In the genomic region with DNA sequence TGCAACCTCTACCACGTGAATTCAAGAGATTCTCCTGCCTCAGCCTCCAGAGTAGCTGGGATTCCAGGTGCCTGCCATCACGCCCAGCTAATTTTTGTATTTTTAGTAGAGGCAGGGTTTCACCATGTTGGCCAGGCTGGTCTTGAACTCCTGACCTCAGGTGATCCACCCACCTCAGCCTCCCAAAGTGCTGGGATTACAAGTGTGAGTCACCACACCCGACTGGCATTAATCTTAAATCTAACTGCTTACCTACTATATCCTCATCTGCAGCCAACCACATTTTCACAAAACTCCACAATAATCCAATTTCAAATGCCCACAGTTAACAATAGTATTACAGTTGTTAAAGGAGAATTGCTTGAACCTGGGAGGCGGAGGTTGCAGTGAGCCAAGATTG, we compare ENCODE assay signal across 7 cellular contexts. TPM values are rescaled to one million over a fixed set of nuclear protein-coding genes. Genes with fewer than 3 reads are reported as not detected.
DNase-seq lines count a peak whose midpoint lies in the region; ATAC-seq and TF ChIP-seq lines count a peak whose summit lies in the region.
"Not testable (repeated sequence)": the region's sequence is repeated elsewhere in the genome, so short reads cannot be mapped to it uniquely, and the experiment has no call there.

No MANE protein-coding gene starts in this region.

- H3K9me3 ChIP-seq in DND-41 (ENCODE audit: insufficient read depth, low read length, severe bottlenecking); Karpas-422 (ENCODE audit: low read length); T-helper 17 cell (ENCODE audit: control insufficient read depth, low read length, poor library complexity, severe bottlenecking); neural cell (ENCODE audit: low read length): not testable (repeated sequence)

- TF ChIP-seq EP300 in neural cell (conservative IDR thresholded peaks at IDR 0.05; ENCODE audit: poor library complexity, severe bottlenecking): not testable (repeated sequence)

- H3K9me2 ChIP-seq in Karpas-422 (replicated peaks; ENCODE audit: insufficient read depth, low read length); neural cell (ENCODE audit: insufficient read depth, low read length): not testable (repeated sequence)

- DNase-seq in DND-41, Karpas-422, T-helper 17 cell: not testable (repeated sequence)
- DNase-seq in NCI-H82 treated with DMSO at 0.1 percent for 48 hours (lab: John Stamatoyannopoulos, UW; ENCODE audit: unreplicated experiment): peak; percentile 51

- H3K36me3 Mint-ChIP-seq in T-helper 17 cell (ENCODE audit: low read depth); brain: not testable (repeated sequence)
- H3K36me3 Mint-ChIP-seq in activated naive CD4-positive, alpha-beta T cell treated with anti-CD3 and anti-CD28 coated beads, Interleukin-2, amount 50 U/mL, for 24 hours: peaks cover 11% of the 10 kb centered on the region

- H2AFZ ChIP-seq in DND-41 (ENCODE audit: low read depth, low read length); Karpas-422 (ENCODE audit: low read length); neural cell (ENCODE audit: low read depth, low read length): not testable (repeated sequence)

- peaks cover 37% of the 10 kb centered on the region for H3K4me1 ChIP-seq in DND-41 (ENCODE audit: insufficient read depth, low read length)
- peaks cover 17% of the 10 kb centered on the region for H3K4me1 ChIP-seq in Karpas-422 (ENCODE audit: low read length)

- H3F3A ChIP-seq in neural cell (ENCODE audit: insufficient read depth, low read length, poor library complexity, severe bottlenecking): not testable (repeated sequence)

- H3K4me2 ChIP-seq in DND-41 (ENCODE audit: insufficient read depth, low read length) (peak overlapping the region; percentile 42; the same call in 1 of the 2 replicates), Karpas-422 (ENCODE audit: low read depth, low read length, poor library complexity, severe bottlenecking) (peak overlapping the region; percentile 31)
- not testable (repeated sequence) for H3K4me2 ChIP-seq in neural cell (ENCODE audit: low read length)

- not testable (repeated sequence) for H3K27ac ChIP-seq in DND-41 (ENCODE audit: low read length); Karpas-422 (ENCODE audit: low read length); neural cell (ENCODE audit: low read length)

- peaks cover 19% of the 10 kb centered on the region for H3K4me1 Mint-ChIP-seq in T-helper 17 cell
- peaks cover 36% of the 10 kb centered on the region for H3K4me1 Mint-ChIP-seq in activated naive CD4-positive, alpha-beta T cell treated with anti-CD3 and anti-CD28 coated beads, Interleukin-2, amount 50 U/mL, for 24 hours
- H3K4me1 Mint-ChIP-seq in brain: peaks cover 48% of the 10 kb centered on the region

- not testable (repeated sequence) for H3K9me3 Mint-ChIP-seq in activated naive CD4-positive, alpha-beta T cell treated with anti-CD3 and anti-CD28 coated beads, Interleukin-2, amount 50 U/mL, for 24 hours; brain

- not testable (repeated sequence) for TF ChIP-seq CTCF in DND-41 (IDR thresholded peaks at IDR 0.05; ENCODE audit: borderline replicate concordance, extremely low read depth, low read length, poor library complexity, severe bottlenecking); brain (conservative IDR thresholded peaks at IDR 0.05); neural cell (IDR thresholded peaks at IDR 0.05; ENCODE audit: poor library complexity, severe bottlenecking)

- not testable (repeated sequence) for H4K20me1 ChIP-seq in DND-41 (ENCODE audit: insufficient read depth, low read length); Karpas-422 (ENCODE audit: insufficient read depth, low read depth, low read length); neural cell (ENCODE audit: insufficient read depth)

- H3K27me3 ChIP-seq in DND-41 (ENCODE audit: insufficient read depth, low read length, poor library complexity); Karpas-422 (ENCODE audit: low read length); neural cell (ENCODE audit: insufficient read depth, low read depth, low read length): not testable (repeated sequence)

- H3K36me3 ChIP-seq in DND-41 (ENCODE audit: insufficient read depth, low read length) (peaks cover 10% of the 10 kb centered on the region), Karpas-422 (ENCODE audit: insufficient read depth, low read length) (peaks cover 14% of the 10 kb centered on the region)
- not testable (repeated sequence) for H3K36me3 ChIP-seq in neural cell (ENCODE audit: insufficient read depth, low read length)

- 0 out of 2 replicates have a peak overlapping the region, but pooled peaks have one; percentile 20 for H3K9ac ChIP-seq in DND-41 (ENCODE audit: low read depth, low read length)
- not testable (repeated sequence) for H3K9ac ChIP-seq in Karpas-422 (ENCODE audit: low read length); neural cell (ENCODE audit: low read length)

- H3K4me3 Mint-ChIP-seq in T-helper 17 cell: not testable (repeated sequence)
- peak overlapping the region; percentile 20 for H3K4me3 Mint-ChIP-seq in activated naive CD4-positive, alpha-beta T cell treated with anti-CD3 and anti-CD28 coated beads, Interleukin-2, amount 50 U/mL, for 24 hours
- H3K4me3 Mint-ChIP-seq in brain: peak overlapping the region; percentile 12 to 65 (median 60)

- H3K27ac Mint-ChIP-seq in T-helper 17 cell: peak overlapping the region; percentile 80
- not testable (repeated sequence) for H3K27ac Mint-ChIP-seq in activated naive CD4-positive, alpha-beta T cell treated with anti-CD3 and anti-CD28 coated beads, Interleukin-2, amount 50 U/mL, for 24 hours
- peak overlapping the region in 1 of 5 experiments; percentile 10 for H3K27ac Mint-ChIP-seq in brain

- not testable (repeated sequence) for TF ChIP-seq RAD21 in neural cell (conservative IDR thresholded peaks at IDR 0.05)

- H3K27me3 Mint-ChIP-seq in T-helper 17 cell; activated naive CD4-positive, alpha-beta T cell treated with anti-CD3 and anti-CD28 coated beads, Interleukin-2, amount 50 U/mL, for 24 hours; brain: not testable (repeated sequence)

- H3K79me2 ChIP-seq in DND-41 (ENCODE audit: insufficient read depth, low read length) (peaks cover 54% of the 10 kb centered on the region), Karpas-422 (ENCODE audit: low read length) (peaks cover 60% of the 10 kb centered on the region), neural cell (replicated peaks; ENCODE audit: insufficient read depth, low read length) (peaks cover 33% of the 10 kb centered on the region)

- not testable (repeated sequence) for H3K4me3 ChIP-seq in DND-41 (ENCODE audit: low read depth in 1 of 2, low read length in 2 of 2); Karpas-422 (ENCODE audit: low read length)
- peak overlapping the region; percentile 4 for H3K4me3 ChIP-seq in neural cell (ENCODE audit: low read length)

- ATAC-seq in DND-41 (ENCODE audit: insufficient read depth, low read depth); T-helper 17 cell: not testable (repeated sequence)

RNA-seq across cellular contexts. Expression of a gene that starts 2.9 kb away (rescaled TPM):
- 28.7 and 46.6 TPM in 2 replicates for total RNA-seq in Karpas-422 (2014; rRNA removed; shearing (Covaris generic); ENCODE audit: low replicate concordance)
- total RNA-seq in T-helper 17 cell: 10 to 100 TPM; 15.6 to 18.4 TPM
- polyA plus RNA-seq in brain (ENCODE audit: insufficient read depth, low read depth, low replicate concordance): 4.3 TPM
- 50.3 and 69.6 TPM in 2 replicates for polyA plus RNA-seq in neural cell
- polyA minus RNA-seq in neural cell: 75.8 and 77.2 TPM in 2 replicates

RNA-seq across cellular contexts. Expression of a gene that starts 13.4 kb away (rescaled TPM):
- total RNA-seq in Karpas-422 (2014; rRNA removed; shearing (Covaris generic); ENCODE audit: low replicate concordance): 25.0 and 37.5 TPM in 2 replicates
- total RNA-seq in T-helper 17 cell: 10 to 100 TPM; 64.3 to 66.0 TPM
- polyA plus RNA-seq in brain (ENCODE audit: insufficient read depth, low read depth, low replicate concordance) (8.1 TPM), neural cell (28.7 and 45.0 TPM in 2 replicates)
- 61.8 and 80.2 TPM in 2 replicates for polyA minus RNA-seq in neural cell
